In genomic region chr14:85131523-85131922, GRCh38 we compare ENCODE assay signal across 14 cellular contexts.
DNase-seq lines count a peak whose midpoint lies in the region; TF ChIP-seq lines count a peak whose summit lies in the region.
"Had no signal": no experiment of that assay in that cellular context is flagged by ENCODE, and none has a peak within 500 bp of the region (broad histone marks: within the 10 kb centered on the region; RNA-seq: fewer than 3 reads in every experiment).

No MANE protein-coding gene starts in this region.

- no peak overlapping the region for H3K9ac ChIP-seq in SK-N-SH

- intact Hi-C loops in posterior vena cava (cut with DNase I), result no loop called here

- H3K27me3 Mint-ChIP-seq in osteocyte (ENCODE audit: unreplicated experiment), result no peaks in the 10 kb centered on the region
- H3K27me3 Mint-ChIP-seq: CD8-positive, alpha-beta memory T cell had no signal

- peak; percentile 6 for DNase-seq in DMS 273 (lab: John Stamatoyannopoulos, UW; ENCODE audit: unreplicated experiment)
- no peak for DNase-seq in DMS 273 treated with DMSO at 0.1 percent for 48 hours (lab: John Stamatoyannopoulos, UW)
- peak; percentile 52 for DNase-seq in NCI-H748 treated with DMSO at 0.1 percent for 48 hours (lab: John Stamatoyannopoulos, UW)
- DNase-seq in epithelial cell of prostate (ENCODE audit: low read depth, low spot score), result peak; percentile 8
- DNase-seq in osteocyte (ENCODE audit: extremely low spot score, unreplicated experiment), result no peak
- no peak for DNase-seq in SK-N-SH
- no peak for DNase-seq in ureter (ENCODE audit: low spot score)
- DNase-seq in posterior vena cava (ENCODE audit: low spot score), result no peak
- DNase-seq: 8988T; activated CD8-positive, alpha-beta T cell treated with anti-CD3 and anti-CD28 coated beads, Interleukin-2, amount 10 ng/mL, durations not matched to agents 7 days and 5 days; CD8-positive, alpha-beta memory T cell; NCI-H1105; stimulated activated CD4-positive, alpha-beta T cell treated with anti-CD3 and anti-CD28 coated beads, Interleukin-15, amount 100 ng/mL, for 24 hours; T-helper 9 cell had no signal

- no peaks in the 10 kb centered on the region for H4K20me1 ChIP-seq in SK-N-SH (ENCODE audit: insufficient read depth)

- TF ChIP-seq CTCF in osteocyte (IDR thresholded peaks at IDR 0.05), result peak; percentile 16
- TF ChIP-seq CTCF in SK-N-SH (IDR thresholded peaks at IDR 0.05), result no peak

- H3K27ac Mint-ChIP-seq in osteocyte (ENCODE audit: unreplicated experiment), result no peak overlapping the region
- H3K27ac Mint-ChIP-seq: activated CD8-positive, alpha-beta T cell treated with anti-CD3 and anti-CD28 coated beads, Interleukin-2, amount 10 ng/mL, durations not matched to agents 7 days and 5 days; CD8-positive, alpha-beta memory T cell had no signal

- peaks cover 16% of the 10 kb centered on the region for H3K9me3 Mint-ChIP-seq in osteocyte (ENCODE audit: unreplicated experiment)

- H3F3A ChIP-seq in SK-N-SH (replicated peaks; ENCODE audit: insufficient read depth), result no peaks in the 10 kb centered on the region

- no peaks in the 10 kb centered on the region for H3K9me2 ChIP-seq in SK-N-SH

- no peak overlapping the region for H3K4me2 ChIP-seq in SK-N-SH

- H3K79me2 ChIP-seq in SK-N-SH (ENCODE audit: insufficient read depth), result no peaks in the 10 kb centered on the region

- WGBS in SK-N-SH (ENCODE audit: low lambda C conversion rate), result 38% methylated on average over 2 of the region's 2 CpGs

- no peaks in the 10 kb centered on the region for H3K4me1 ChIP-seq in SK-N-SH (ENCODE audit: control insufficient read depth in 1 of 2, insufficient read depth in 2 of 2, low read depth in 1 of 2, low read length in 1 of 2)

- CTCF ChIA-PET in SK-N-SH (lab: Yijun Ruan, JAX), result no interaction called here

- peaks cover 2% of the 10 kb centered on the region for H3K4me1 Mint-ChIP-seq in osteocyte (ENCODE audit: unreplicated experiment)
- H3K4me1 Mint-ChIP-seq: CD8-positive, alpha-beta memory T cell had no signal

- H2AFZ ChIP-seq in SK-N-SH (ENCODE audit: low read depth), result no peak overlapping the region; the same call in 1 of the 2 replicates

- H3K9me3 ChIP-seq in SK-N-SH, result no peaks in the 10 kb centered on the region

- no peaks in the 10 kb centered on the region for H3K36me3 ChIP-seq in SK-N-SH (replicated peaks in 1 of 2; ENCODE audit: control insufficient read depth in 1 of 2, insufficient read depth in 2 of 2, low read length in 1 of 2)

- H3K4me3 ChIP-seq in SK-N-SH (ENCODE audit: low read depth in 2 of 2, low read length in 1 of 2), result no peak overlapping the region

- H3K27ac ChIP-seq in epithelial cell of prostate (no peak overlapping the region), SK-N-SH (ENCODE audit: low read depth in 2 of 2, low read length in 1 of 2) (no peak overlapping the region)

- no peak for TF ChIP-seq EP300 in SK-N-SH (IDR thresholded peaks at IDR 0.05; ENCODE audit: borderline replicate concordance in 1 of 2, low read depth in 1 of 2, low read length in 1 of 2)

- TF ChIP-seq RAD21 in SK-N-SH (IDR thresholded peaks at IDR 0.05; ENCODE audit: low read length), result no peak

- H3K27me3 ChIP-seq in SK-N-SH (ENCODE audit: insufficient read depth), result no peaks in the 10 kb centered on the region

- H3K36me3 Mint-ChIP-seq in osteocyte (ENCODE audit: unreplicated experiment), result no peaks in the 10 kb centered on the region
- H3K36me3 Mint-ChIP-seq: CD8-positive, alpha-beta memory T cell had no signal

- POLR2A ChIA-PET in SK-N-SH (lab: Yijun Ruan, JAX), result no interaction called here

- H3K4me3 Mint-ChIP-seq in osteocyte (ENCODE audit: unreplicated experiment), result no peak overlapping the region
- H3K4me3 Mint-ChIP-seq: activated CD8-positive, alpha-beta T cell treated with anti-CD3 and anti-CD28 coated beads, Interleukin-2, amount 10 ng/mL, durations not matched to agents 7 days and 5 days; CD8-positive, alpha-beta memory T cell had no signal

TF ChIP-seq in SK-N-SH, 30 proteins besides CTCF, POLR2A, EP300 and RAD21:
- TF ChIP-seq REST (IDR thresholded peaks at IDR 0.05; ENCODE audit: low read depth, low read length), result no peak
- TF ChIP-seq RXRA (IDR thresholded peaks at IDR 0.05; ENCODE audit: borderline replicate concordance, low read depth), result no peak
- TF ChIP-seq IRF3 (IDR thresholded peaks at IDR 0.05; ENCODE audit: low read depth, low read length), result no peak
- no peak for TF ChIP-seq FOSL2 (IDR thresholded peaks at IDR 0.05; ENCODE audit: borderline replicate concordance, low read depth)
- no peak for TF ChIP-seq SIN3A (IDR thresholded peaks at IDR 0.05; ENCODE audit: borderline replicate concordance, low read depth, low read length)
- TF ChIP-seq YY1 (IDR thresholded peaks at IDR 0.05; ENCODE audit: low read depth), result no peak
- no peak for TF ChIP-seq ELF1 (IDR thresholded peaks at IDR 0.05)
- no peak for TF ChIP-seq NFIC (IDR thresholded peaks at IDR 0.05; ENCODE audit: borderline replicate concordance)
- no peak for TF ChIP-seq ZBTB33 (IDR thresholded peaks at IDR 0.05; ENCODE audit: borderline replicate concordance, low read depth)
- no peak for TF ChIP-seq TAF1 (IDR thresholded peaks at IDR 0.05; ENCODE audit: borderline replicate concordance, low read depth, low read length)
- TF ChIP-seq TEAD4 (IDR thresholded peaks at IDR 0.05; ENCODE audit: borderline replicate concordance, insufficient read depth), result no peak
- no peak for TF ChIP-seq MAX (IDR thresholded peaks at IDR 0.05; ENCODE audit: low read depth)
- no peak for TF ChIP-seq MXI1 (IDR thresholded peaks at IDR 0.05; ENCODE audit: low read depth, low read length)
- no peak for TF ChIP-seq POLR2AphosphoS5 (IDR thresholded peaks at IDR 0.05; ENCODE audit: low read depth, low read length)
- TF ChIP-seq SMC3 (IDR thresholded peaks at IDR 0.05; ENCODE audit: low read depth, low read length), result no peak
- no peak for TF ChIP-seq FOXJ3 (CRISPR knock-in tag; IDR thresholded peaks at IDR 0.05)
- no peak for TF ChIP-seq RCOR1 (IDR thresholded peaks at IDR 0.05; ENCODE audit: low read length)

Comparison
In these comparisons a context has a peak if more than half of its experiments do, and no peak if none do; other contexts are left out.
1. DNase-seq: peak in DMS 273 (single experiment), NCI-H748 treated with DMSO at 0.1 percent for 48 hours (single experiment) and epithelial cell of prostate (single experiment); none in DMS 273 treated with DMSO at 0.1 percent for 48 hours (single experiment), osteocyte (single experiment), SK-N-SH (single experiment), ureter (single experiment) and posterior vena cava (single experiment).